ENCODE assay signal across 37 cellular contexts in genomic region chr2:177346192-177346591, GRCh38. TPM values are rescaled to one million over a fixed set of nuclear protein-coding genes. Genes with fewer than 3 reads are reported as not detected.
DNase-seq lines count a peak whose midpoint lies in the region; ATAC-seq, FAIRE-seq and TF ChIP-seq lines count a peak whose summit lies in the region.
"Had no signal": no experiment of that assay in that cellular context is flagged by ENCODE, and none has a peak within 500 bp of the region (broad histone marks: within the 10 kb centered on the region; RNA-seq: fewer than 3 reads in every experiment).

No MANE protein-coding gene starts in this region.

- ATAC-seq in HepG2: no peak
- ATAC-seq in right lobe of liver: no peak
- ATAC-seq in stimulated activated naive CD8-positive, alpha-beta T cell treated with anti-CD3 and anti-CD28 coated beads, Interleukin-15, Interleukin-2, amounts not matched to agents 100 U/mL and 50 U/mL, for 24 hours: no peak
- no peak for ATAC-seq in GM21447 (IDR thresholded peaks at IDR 0.05; ENCODE audit: unreplicated experiment)
- ATAC-seq: A549; CD8-positive, alpha-beta T cell had no signal

- H3K27me3 ChIP-seq in HepG2 (ENCODE audit: control insufficient read depth in 1 of 2, insufficient read depth in 2 of 2, low read length in 2 of 2): no peaks in the 10 kb centered on the region
- no peaks in the 10 kb centered on the region for H3K27me3 ChIP-seq in right lobe of liver
- H3K27me3 ChIP-seq in liver (ENCODE audit: control insufficient read depth in 4 of 4, insufficient read depth in 4 of 4, low read length in 3 of 4): no peaks in the 10 kb centered on the region
- H3K27me3 ChIP-seq: BE2C; BLaER1; BLaER1 treated with 17β-estradiol and CSF1 and Interleukin-3, amounts not matched to agents 10 nM and 100 nM had no signal

- H3K4me2 ChIP-seq in HepG2 (ENCODE audit: low read depth, low read length): no peak overlapping the region
- H3K4me2 ChIP-seq: A549, BLaER1 had no signal

- H3K9ac ChIP-seq in HepG2 (ENCODE audit: insufficient read depth, low read depth, low read length) (no peak overlapping the region), liver (ENCODE audit: low read depth in 1 of 2, low read length in 2 of 2) (no peak overlapping the region)
- H3K9ac ChIP-seq: BLaER1; BLaER1 treated with 17β-estradiol and CSF1 and Interleukin-3, amounts not matched to agents 10 nM and 100 nM had no signal

- H3K36me3 Mint-ChIP-seq in stimulated activated naive CD8-positive, alpha-beta T cell treated with anti-CD3 and anti-CD28 coated beads, Interleukin-15, Interleukin-2, amounts not matched to agents 100 ng/mL and 50 ng/mL, for 24 hours (ENCODE audit: low read depth): no peaks in the 10 kb centered on the region
- H3K36me3 Mint-ChIP-seq: CD4-positive, alpha-beta memory T cell; CD4-positive, CD25-positive, alpha-beta regulatory T cell; CD8-positive, alpha-beta T cell had no signal

- no peaks in the 10 kb centered on the region for H3K27me3 Mint-ChIP-seq in stimulated activated naive CD8-positive, alpha-beta T cell treated with anti-CD3 and anti-CD28 coated beads, Interleukin-15, Interleukin-2, amounts not matched to agents 100 ng/mL and 50 ng/mL, for 24 hours
- H3K27me3 Mint-ChIP-seq: B cell; CD4-positive, alpha-beta memory T cell; CD4-positive, alpha-beta T cell; CD4-positive, CD25-positive, alpha-beta regulatory T cell; CD8-positive, alpha-beta memory T cell had no signal

- H3K4me1 Mint-ChIP-seq in stimulated activated naive CD8-positive, alpha-beta T cell treated with anti-CD3 and anti-CD28 coated beads, Interleukin-15, Interleukin-2, amounts not matched to agents 100 ng/mL and 50 ng/mL, for 24 hours (ENCODE audit: low read depth): no peaks in the 10 kb centered on the region
- H3K4me1 Mint-ChIP-seq: CD4-positive, alpha-beta memory T cell; CD4-positive, CD25-positive, alpha-beta regulatory T cell; CD8-positive, alpha-beta memory T cell had no signal

- POLR2A ChIA-PET in HepG2 (lab: Yijun Ruan, JAX): no interaction called here
- POLR2A ChIA-PET in HEK293T (lab: Yijun Ruan, JAX): no interaction called here

- FAIRE-seq in HepG2 (lab: Jason Lieb, UNC) (no peak), HTR-8/SVneo (lab: Jason Lieb, UNC) (no peak)
- FAIRE-seq: A204.1, A549, D721Med had no signal

- H3K4me1 ChIP-seq in HepG2 (ENCODE audit: insufficient read depth, low read length) (peaks cover 43% of the 10 kb centered on the region), right lobe of liver (no peaks in the 10 kb centered on the region), liver (ENCODE audit: control insufficient read depth in 4 of 4, insufficient read depth in 4 of 4, low read length in 3 of 4) (peaks cover 0 to 4% (median 0%) of the 10 kb centered on the region in 4 donors)
- H3K4me1 ChIP-seq: A549, BE2C had no signal

- 91% methylated on average over 5 of the region's 5 CpGs for WGBS in HepG2 (ENCODE audit: low lambda C conversion rate)
- WGBS in right lobe of liver (ENCODE audit: insufficient coverage, low coverage, low lambda C conversion rate, missing lambda C conversion rate): 70% methylated on average over 5 of the region's 5 CpGs
- 90% methylated on average over 5 of the region's 5 CpGs for WGBS in liver

- BruUV-seq in HepG2 (replicated peaks; lab: Mats Ljungman, UMichigan): no TSS peak

- CTCF ChIA-PET in HepG2 (lab: Yijun Ruan, JAX; ENCODE audit: low intra/inter-chr PET ratio, low total read pairs) (no interaction called here), HEK293T (lab: Yijun Ruan, JAX) (interaction anchor here (0.5 to 0.7 kb wide), 2 partner anchors 53 to 182 kb away, joined by 3 read pairs; no protein-coding TSS in a partner anchor)

- no peaks in the 10 kb centered on the region for H3K79me2 ChIP-seq in HepG2 (ENCODE audit: insufficient read depth, low read length)

- TF ChIP-seq CTCF in HepG2 (CRISPR knock-in tag; IDR thresholded peaks at IDR 0.05) (no peak), right lobe of liver (IDR thresholded peaks at IDR 0.05) (no peak), liver (IDR thresholded peaks at IDR 0.05; ENCODE audit: low read depth, low read length, missing input control) (no peak)

- H3K36me3 ChIP-seq in HepG2 (replicated peaks in 1 of 2; ENCODE audit: control insufficient read depth in 1 of 2, insufficient read depth in 2 of 2, low read length in 2 of 2): no peaks in the 10 kb centered on the region
- H3K36me3 ChIP-seq in right lobe of liver: no peaks in the 10 kb centered on the region
- H3K36me3 ChIP-seq in liver (ENCODE audit: control insufficient read depth in 4 of 4, insufficient read depth in 3 of 4, low read depth in 1 of 4, low read length in 3 of 4): no peaks in the 10 kb centered on the region
- H3K36me3 ChIP-seq: BE2C; BLaER1; BLaER1 treated with 17β-estradiol and CSF1 and Interleukin-3, amounts not matched to agents 10 nM and 100 nM had no signal

- peak overlapping the region; percentile 26 for H3K27ac Mint-ChIP-seq in stimulated activated naive CD8-positive, alpha-beta T cell treated with anti-CD3 and anti-CD28 coated beads, Interleukin-15, Interleukin-2, amounts not matched to agents 100 ng/mL and 50 ng/mL, for 24 hours
- H3K27ac Mint-ChIP-seq: B cell; CD14-positive monocyte; CD4-positive, alpha-beta memory T cell; CD4-positive, alpha-beta T cell; CD4-positive, CD25-positive, alpha-beta regulatory T cell; CD8-positive, alpha-beta memory T cell; CD8-positive, alpha-beta T cell had no signal

- in situ Hi-C loops in HepG2 (cut with HindIII; ENCODE audit: extremely low pct_ligation_motif_present, low pct_unique_long_range_greater_than_20kb): no loop called here

- intact Hi-C loops in HepG2 (cut with micrococcal nuclease; ENCODE audit: unreplicated experiment) (no loop called here), right lobe of liver (cut with DNase I) (no loop called here)

- H2AFZ ChIP-seq in HepG2 (ENCODE audit: low read length): no peak overlapping the region

- H4K20me1 ChIP-seq in HepG2 (ENCODE audit: insufficient read depth, low read length): no peaks in the 10 kb centered on the region
- H4K20me1 ChIP-seq: BLaER1; BLaER1 treated with 17β-estradiol and CSF1 and Interleukin-3, amounts not matched to agents 10 nM and 100 nM had no signal

- no peak for TF ChIP-seq RAD21 in HepG2 (CRISPR knock-in tag; IDR thresholded peaks at IDR 0.05)
- no peak for TF ChIP-seq RAD21 in liver (IDR thresholded peaks at IDR 0.05)

- DNase-seq in HepG2 (ENCODE audit: low spot score) (no peak), right lobe of liver (no peak), HEK293T (ENCODE audit: extremely low spot score) (no peak), HTR-8/SVneo (ENCODE audit: insufficient read length, low spot score) (no peak)
- DNase-seq in stimulated activated naive CD8-positive, alpha-beta T cell treated with anti-CD3 and anti-CD28 coated beads, Interleukin-15, Interleukin-2, amounts not matched to agents 100 U/mL and 50 U/mL, for 24 hours: no peak
- DNase-seq: 8988T; ACHN; AML-193; BE2C; C1 segment of cervical spinal cord; Caco-2; Calu3; CD4-positive, alpha-beta memory T cell; CD4-positive, alpha-beta T cell; CD4-positive, CD25-positive, alpha-beta regulatory T cell; CD8-positive, alpha-beta memory T cell; CD8-positive, alpha-beta T cell; COR-L47; DMS 273 treated with DMSO at 0.1 percent for 48 hours; DMS153; DMS53; DMS79; DMS79 treated with DMSO at 0.1 percent for 48 hours; DND-41; EL had no signal

- H3K27ac ChIP-seq in HepG2 (ENCODE audit: extremely low read length, insufficient read depth, low read length) (no peak overlapping the region), right lobe of liver (no peak overlapping the region), liver (ENCODE audit: low read depth in 1 of 2, low read length in 2 of 2) (no peak overlapping the region)
- H3K27ac ChIP-seq: 22Rv1; A549; BLaER1; BLaER1 treated with 17β-estradiol and CSF1 and Interleukin-3, amounts not matched to agents 10 nM and 100 nM; C4-2B had no signal

- no peaks in the 10 kb centered on the region for H3K9me3 ChIP-seq in HepG2 (ENCODE audit: low read length)
- no peaks in the 10 kb centered on the region for H3K9me3 ChIP-seq in right lobe of liver
- no peaks in the 10 kb centered on the region for H3K9me3 ChIP-seq in liver (ENCODE audit: control insufficient read depth in 4 of 4, low read length in 3 of 4)
- H3K9me3 ChIP-seq: A549; BE2C; BLaER1; BLaER1 treated with 17β-estradiol and CSF1 and Interleukin-3, amounts not matched to agents 10 nM and 100 nM; Caco-2 had no signal

- H3K4me3 Mint-ChIP-seq in stimulated activated naive CD8-positive, alpha-beta T cell treated with anti-CD3 and anti-CD28 coated beads, Interleukin-15, Interleukin-2, amounts not matched to agents 100 ng/mL and 50 ng/mL, for 24 hours: no peak overlapping the region
- H3K4me3 Mint-ChIP-seq: B cell; CD14-positive monocyte; CD4-positive, alpha-beta memory T cell; CD4-positive, alpha-beta T cell; CD4-positive, CD25-positive, alpha-beta regulatory T cell; CD8-positive, alpha-beta memory T cell; CD8-positive, alpha-beta T cell had no signal

- H3K4me3 ChIP-seq in HepG2 (replicated peaks in 1 of 3; ENCODE audit: insufficient read depth in 1 of 3, low read depth in 2 of 3, low read length in 3 of 3) (no peak overlapping the region), right lobe of liver (no peak overlapping the region), liver (ENCODE audit: low read depth in 1 of 3, low read length in 3 of 3) (no peak overlapping the region)
- H3K4me3 ChIP-seq: A549; BLaER1; BLaER1 treated with 17β-estradiol and CSF1 and Interleukin-3, amounts not matched to agents 10 nM and 100 nM had no signal

- TF ChIP-seq POLR2A in HepG2 (IDR thresholded peaks at IDR 0.05; ENCODE audit: insufficient read depth in 1 of 2, low read depth in 2 of 2, low read length in 2 of 2) (no peak), right lobe of liver (IDR thresholded peaks at IDR 0.05) (no peak)

- H3K9me3 Mint-ChIP-seq in stimulated activated naive CD8-positive, alpha-beta T cell treated with anti-CD3 and anti-CD28 coated beads, Interleukin-15, Interleukin-2, amounts not matched to agents 100 ng/mL and 50 ng/mL, for 24 hours: no peaks in the 10 kb centered on the region
- H3K9me3 Mint-ChIP-seq: CD14-positive monocyte; CD4-positive, alpha-beta memory T cell; CD4-positive, alpha-beta T cell; CD4-positive, CD25-positive, alpha-beta regulatory T cell; CD8-positive, alpha-beta memory T cell; CD8-positive, alpha-beta T cell had no signal

- TF ChIP-seq EP300 in HepG2 (IDR thresholded peaks at IDR 0.05; ENCODE audit: low read depth in 2 of 2, low read length in 2 of 2) (no peak), HepG2 (CRISPR knock-in tag; IDR thresholded peaks at IDR 0.05; ENCODE audit: borderline replicate concordance) (no peak)

RNA-seq across cellular contexts. Expression of gene AGPS, which starts 46.4 kb away (rescaled TPM):
- total RNA-seq in HepG2 (2016; rRNA removed; fragmentation: Illumina TruSeq; extraction: Trizol): 99.0 and 159 TPM in 2 replicates
- 13.8 and 16.6 TPM in 2 replicates for total RNA-seq in HepG2 (2016; cell fraction: cytosol; rRNA removed; fragmentation: Illumina TruSeq; extraction: Trizol; ENCODE audit: low read depth)
- 107 and 167 TPM in 2 replicates for total RNA-seq in HepG2 (2016; cell fraction: insoluble cytoplasmic fraction; rRNA removed; fragmentation: Illumina TruSeq; extraction: Trizol)
- 27.7 and 34.8 TPM in 2 replicates for total RNA-seq in HepG2 (2016; cell fraction: membrane; rRNA removed; fragmentation: Illumina TruSeq; extraction: Trizol)
- total RNA-seq in HepG2 (2016; cell fraction: nucleus; rRNA removed; fragmentation: Illumina TruSeq; extraction: Trizol): 78.6 and 83.3 TPM in 2 replicates
- polyA plus RNA-seq in HepG2 (2011; rRNA removed): 33.0 and 39.4 TPM in 2 replicates
- 12.4 and 18.2 TPM in 2 replicates for polyA plus RNA-seq in HepG2 (2011; cell fraction: cytosol; rRNA removed)
- 33.3 and 39.4 TPM in 2 replicates for polyA plus RNA-seq in HepG2 (2011; cell fraction: nucleus; rRNA removed)
- 60.7 and 80.2 TPM in 2 replicates for polyA plus RNA-seq in HepG2 (2012)
- polyA plus RNA-seq in HepG2 (2016; cell fraction: cytosol; fragmentation: Illumina TruSeq; extraction: Trizol; ENCODE audit: low read depth): 5.1 and 5.9 TPM in 2 replicates
- polyA plus RNA-seq in HepG2 (2016; cell fraction: insoluble cytoplasmic fraction; fragmentation: Illumina TruSeq; extraction: Trizol; ENCODE audit: low read depth): 103 and 105 TPM in 2 replicates
- 12.6 and 14.4 TPM in 2 replicates for polyA plus RNA-seq in HepG2 (2016; cell fraction: membrane; fragmentation: Illumina TruSeq; extraction: Trizol; ENCODE audit: low read depth)
- 46.9 and 49.0 TPM in 2 replicates for polyA plus RNA-seq in HepG2 (2016; cell fraction: nucleus; fragmentation: Illumina TruSeq; extraction: Trizol; ENCODE audit: insufficient read depth, low read depth)
- polyA minus RNA-seq in HepG2 (2011; rRNA and poly(A)+ RNA removed; ENCODE audit: low replicate concordance): 9.0 and 17.9 TPM in 2 replicates
- 50.4 and 57.0 TPM in 2 replicates for polyA minus RNA-seq in HepG2 (2011; cell fraction: cytosol; rRNA and poly(A)+ RNA removed)
- 169 and 218 TPM in 2 replicates for polyA minus RNA-seq in HepG2 (2011; cell fraction: nucleus; rRNA and poly(A)+ RNA removed)
- 10 to 100 TPM; 21.7 to 31.8 (median 26.8) TPM for total RNA-seq in right lobe of liver
- total RNA-seq in liver: 10 to 100 TPM; 29.0 to 46.9 TPM
- 1 to 10 TPM; 6.3 to 7.6 TPM for polyA plus RNA-seq in liver
